25 cellular contexts compared by ENCODE assay signal in the genomic region with DNA sequence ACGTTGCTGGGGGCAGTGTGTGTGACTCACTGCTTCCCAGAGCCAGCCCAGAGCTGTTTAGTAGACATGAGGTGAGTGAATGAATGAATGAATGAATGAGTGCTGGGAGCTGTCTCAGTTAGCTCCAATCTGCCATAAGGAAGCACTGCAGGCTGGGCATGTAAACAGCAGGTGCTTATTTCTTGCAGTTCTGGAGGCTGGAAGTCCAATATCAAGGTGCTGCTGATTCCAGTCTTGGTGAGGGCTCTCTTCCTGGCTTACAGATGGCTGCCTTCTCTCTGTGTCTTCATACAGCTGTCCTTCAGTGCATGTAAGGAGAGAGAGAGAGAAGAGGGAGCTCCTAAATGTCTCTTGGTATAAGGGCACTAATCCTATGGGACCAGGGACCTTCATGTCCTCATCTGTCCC. TPM values are rescaled to one million over a fixed set of nuclear protein-coding genes. Genes with fewer than 3 reads are reported as not detected.
DNase-seq lines count a peak whose midpoint lies in the region; ATAC-seq and TF ChIP-seq lines count a peak whose summit lies in the region.
"Had no signal": no experiment of that assay in that cellular context is flagged by ENCODE, and none has a peak within 500 bp of the region (broad histone marks: within the 10 kb centered on the region; RNA-seq: fewer than 3 reads in every experiment).

No MANE protein-coding gene starts in this region.

- WGBS in testis, 2 donors: 75 to 100% methylated on average over 1 of the region's 1 CpG

- H3K4me1 Mint-ChIP-seq in activated naive CD4-positive, alpha-beta T cell treated with anti-CD3 and anti-CD28 coated beads, Interleukin-2, amount 50 U/mL, for 24 hours: peaks cover 47% of the 10 kb centered on the region
- peaks cover 28 to 53% (median 50%) of the 10 kb centered on the region in 3 donors for H3K4me1 Mint-ChIP-seq in T-cell

- peaks cover 3% of the 10 kb centered on the region for H3K4me1 ChIP-seq in testis
- H3K4me1 ChIP-seq: upper lobe of right lung had no signal

- intact Hi-C loops in testis (cut with DNase I; ENCODE audit: low total_unique reads): loop anchor here (5.0 kb wide), 1 partner anchor 100 kb away; no protein-coding TSS in a partner anchor

- H3K36me3 ChIP-seq in testis (ENCODE audit: low read depth, missing control alignments): no peaks in the 10 kb centered on the region
- H3K36me3 ChIP-seq: esophagus muscularis mucosa, lower lobe of right lung, right atrium auricular region, upper lobe of right lung had no signal

- H3K36me3 Mint-ChIP-seq in activated naive CD4-positive, alpha-beta T cell treated with anti-CD3 and anti-CD28 coated beads, Interleukin-2, amount 50 U/mL, for 24 hours: no peaks in the 10 kb centered on the region
- H3K36me3 Mint-ChIP-seq in T-cell: peaks cover 6% of the 10 kb centered on the region
- H3K36me3 Mint-ChIP-seq: activated naive CD8-positive, alpha-beta T cell treated with anti-CD3 and anti-CD28 coated beads for 36 hours had no signal

- POLR2A ChIA-PET in T-cell (lab: Charles Lee): no interaction called here

- H3K27ac ChIP-seq in testis: no peak overlapping the region
- H3K27ac ChIP-seq: C4-2B, esophagus muscularis mucosa, lower lobe of right lung, right atrium auricular region, upper lobe of right lung had no signal

- H3K27me3 Mint-ChIP-seq in activated naive CD4-positive, alpha-beta T cell treated with anti-CD3 and anti-CD28 coated beads, Interleukin-2, amount 50 U/mL, for 24 hours: no peaks in the 10 kb centered on the region
- H3K27me3 Mint-ChIP-seq in T-cell: no peaks in the 10 kb centered on the region
- H3K27me3 Mint-ChIP-seq: activated naive CD8-positive, alpha-beta T cell treated with anti-CD3 and anti-CD28 coated beads for 36 hours had no signal

- no peak for TF ChIP-seq CTCF in testis (IDR thresholded peaks at IDR 0.05)

- CTCF ChIA-PET in T-cell (lab: Charles Lee): no interaction called here

- H3K9me3 Mint-ChIP-seq in activated naive CD4-positive, alpha-beta T cell treated with anti-CD3 and anti-CD28 coated beads, Interleukin-2, amount 50 U/mL, for 24 hours: no peaks in the 10 kb centered on the region
- no peaks in the 10 kb centered on the region for H3K9me3 Mint-ChIP-seq in T-cell
- H3K9me3 Mint-ChIP-seq: activated CD4-positive, alpha-beta T cell treated with anti-CD3 and anti-CD28 coated beads, Interleukin-2, amount 10 ng/mL, durations not matched to agents 24 days and 14 days; activated naive CD8-positive, alpha-beta T cell treated with anti-CD3 and anti-CD28 coated beads for 36 hours; activated T-cell treated with anti-CD3 and anti-CD28 coated beads, Interleukin-2, amount 50 U/mL, for 4 hours had no signal

- H3K9me3 ChIP-seq in testis: no peaks in the 10 kb centered on the region
- H3K9me3 ChIP-seq: esophagus muscularis mucosa, lower lobe of right lung, right atrium auricular region, upper lobe of right lung had no signal

- no peaks in the 10 kb centered on the region for H3K27me3 ChIP-seq in testis
- H3K27me3 ChIP-seq: right atrium auricular region, upper lobe of right lung had no signal

- TF ChIP-seq POLR2A in testis (IDR thresholded peaks at IDR 0.05): no peak

- H3K4me3 Mint-ChIP-seq in activated naive CD4-positive, alpha-beta T cell treated with anti-CD3 and anti-CD28 coated beads, Interleukin-2, amount 50 U/mL, for 24 hours: peak overlapping the region; percentile 40
- no peak overlapping the region for H3K4me3 Mint-ChIP-seq in T-cell
- H3K4me3 Mint-ChIP-seq: activated CD4-positive, alpha-beta T cell treated with anti-CD3 and anti-CD28 coated beads, Interleukin-2, amount 10 ng/mL, durations not matched to agents 24 days and 14 days; activated naive CD8-positive, alpha-beta T cell treated with anti-CD3 and anti-CD28 coated beads for 36 hours; activated T-cell treated with anti-CD3 and anti-CD28 coated beads, Interleukin-2, amount 50 U/mL, for 4 hours had no signal

- no peak overlapping the region for H3K4me3 ChIP-seq in testis
- H3K4me3 ChIP-seq: esophagus muscularis mucosa, lower lobe of right lung, right atrium auricular region, upper lobe of right lung had no signal

- H3K27ac Mint-ChIP-seq in activated naive CD4-positive, alpha-beta T cell treated with anti-CD3 and anti-CD28 coated beads, Interleukin-2, amount 50 U/mL, for 24 hours: peak overlapping the region; percentile 30
- H3K27ac Mint-ChIP-seq in T-cell: peak overlapping the region; percentile 77 to 87
- H3K27ac Mint-ChIP-seq: activated CD4-positive, alpha-beta T cell treated with anti-CD3 and anti-CD28 coated beads, Interleukin-2, amount 10 ng/mL, durations not matched to agents 24 days and 14 days had no signal

- no peak for ATAC-seq in T-cell (replicated peaks in 1 of 4)
- no peak for ATAC-seq in HG02759 (IDR thresholded peaks at IDR 0.05; ENCODE audit: unreplicated experiment)
- ATAC-seq: activated T-cell treated with anti-CD3 and anti-CD28 coated beads, Interleukin-2, amount 50 U/mL, for 4 hours; lower lobe of right lung; upper lobe of right lung had no signal

- DNase-seq in activated naive CD4-positive, alpha-beta T cell treated with Interleukin-2 at 50 U/mL for 16 hours: no peak
- DNase-seq in T-cell: peak in 1 of 34 experiments; percentile 22
- DNase-seq in islet precursor cell: peak; percentile 37
- peak; percentile 2 for DNase-seq in testis
- DNase-seq in retina: no peak
- no peak for DNase-seq in cerebellar cortex (ENCODE audit: low spot score)
- DNase-seq: ACHN; activated CD4-positive, alpha-beta T cell treated with anti-CD3 and anti-CD28 coated beads, Interleukin-2, amount 10 ng/mL, durations not matched to agents 24 days and 14 days; activated naive CD8-positive, alpha-beta T cell treated with anti-CD3 and anti-CD28 coated beads for 36 hours; activated T-cell treated with anti-CD3 and anti-CD28 coated beads, Interleukin-2, amount 50 U/mL, for 4 hours; effector memory CD4-positive, alpha-beta T cell; lower lobe of right lung; NCI-H1092 treated with DMSO at 0.1 percent for 48 hours; NCI-H2029 treated with DMSO at 0.1 percent for 48 hours; NCI-H82; OCI-M1 had no signal

RNA-seq across cellular contexts. Expression of gene C11orf21, which starts 4.1 kb away (rescaled TPM):
- total RNA-seq in T-cell (100 to 1,000 TPM in 2 of 5 donors, 10 to 100 TPM in 3; 62.3 to 133 (median 88.9) TPM), testis (under 1 TPM; 0.12 to 0.47 TPM)
- 0.88 TPM for polyA plus RNA-seq in testis (ENCODE audit: insufficient read depth, low read depth, low replicate concordance)
- total RNA-seq: G401 had no signal
- polyA plus RNA-seq: keratinocyte had no signal

RNA-seq across cellular contexts. Expression of gene TSPAN32, which starts 4.2 kb away (rescaled TPM):
- total RNA-seq in T-cell (100 to 1,000 TPM in 2 of 5 donors, 10 to 100 TPM in 3; 66.9 to 185 (median 92.3) TPM), testis (1 to 10 TPM; 1.0 to 1.1 TPM)
- 1.5 TPM for polyA plus RNA-seq in testis (ENCODE audit: insufficient read depth, low read depth, low replicate concordance)
- total RNA-seq: G401 had no signal
- polyA plus RNA-seq: keratinocyte had no signal

RNA-seq across cellular contexts. Expression of gene ASCL2, which starts 27.2 kb away (rescaled TPM):
- total RNA-seq in T-cell (1 to 10 TPM in 1 of 5 donors, under 1 TPM in 4; 0.29 to 1.3 (median 0.51) TPM), testis (1 to 10 TPM; 4.8 to 5.8 TPM)
- polyA plus RNA-seq in testis (ENCODE audit: insufficient read depth, low read depth, low replicate concordance): 1.3 TPM
- total RNA-seq: G401, H4 had no signal

Comparison
In these comparisons a context has a peak if more than half of its experiments do, and no peak if none do; other contexts are left out.
1. DNase-seq: peak in islet precursor cell (single experiment) and testis (single experiment); none in activated naive CD4-positive, alpha-beta T cell treated with Interleukin-2 at 50 U/mL for 16 hours (single experiment), retina (single experiment) and cerebellar cortex (single experiment).
2. RNA of gene C11orf21, which starts 4.1 kb away (total RNA-seq): 62.3 to 133 TPM in T-cell; 0.12 to 0.47 TPM in testis; every median in the first group is over 10 times any median in the second.
3. RNA of gene TSPAN32, which starts 4.2 kb away (total RNA-seq): 66.9 to 185 TPM in T-cell; 1.0 to 1.1 TPM in testis; every median in the first group is over 10 times any median in the second.